8 cellular contexts compared by ENCODE assay signal in the genomic region with DNA sequence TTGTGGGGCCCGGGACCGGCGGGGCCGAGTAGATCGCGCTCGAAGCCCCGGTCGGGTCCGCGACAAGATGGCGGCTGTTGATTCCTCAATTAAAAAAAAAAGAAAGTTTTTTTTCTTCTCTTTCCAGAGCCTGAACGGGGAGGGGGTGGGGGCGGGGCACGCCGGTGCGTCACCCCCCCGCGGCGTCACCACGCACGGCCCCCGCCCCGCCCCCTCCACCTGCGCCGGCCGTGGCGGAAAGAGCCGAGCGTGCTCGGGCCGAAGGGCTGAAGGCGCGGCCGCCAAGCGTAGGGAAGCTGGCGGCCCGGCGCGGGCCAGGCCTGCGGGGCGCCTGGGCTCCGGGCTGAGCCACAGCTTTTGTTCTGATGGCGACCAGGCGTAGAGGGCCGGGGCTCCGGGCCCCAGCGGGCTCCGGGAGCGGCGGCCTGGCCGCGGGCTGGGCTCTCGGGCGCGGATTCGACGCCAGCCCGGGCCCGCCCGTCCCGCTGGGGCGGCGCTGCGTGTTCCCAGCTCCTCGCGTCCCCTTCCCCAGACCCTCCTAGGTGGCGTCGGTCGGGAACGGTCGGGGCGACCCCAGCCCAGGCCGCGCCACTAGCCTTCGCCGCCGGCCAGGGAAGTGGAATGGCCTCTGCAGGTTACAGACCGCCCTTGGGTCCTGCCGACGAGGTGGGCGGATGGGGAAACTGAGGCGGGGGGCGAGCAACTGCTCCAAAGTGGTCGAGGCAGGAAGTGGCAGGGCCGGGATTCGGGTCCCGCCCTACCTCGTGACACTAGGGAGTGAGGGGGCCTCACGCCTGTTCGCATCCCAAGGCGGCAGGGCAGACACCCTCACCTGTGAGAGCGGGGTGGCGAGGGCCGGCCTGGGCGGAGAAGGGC. TPM values are rescaled to one million over a fixed set of nuclear protein-coding genes. Genes with fewer than 3 reads are reported as not detected.
A peak's percentile ranks its signal among the peaks of the same experiment; 100 is the strongest.
DNase-seq lines count a peak whose midpoint lies in the region; ATAC-seq, FAIRE-seq and TF ChIP-seq lines count a peak whose summit lies in the region.

TSS of gene CREBBP (minus strand) at position 91 of the 876 bp plus-strand sequence. CDS start 797 bp downstream, outside the sequence.

- H4K20me1 ChIP-seq in PC-3 (ENCODE audit: low read length) = peaks cover 35% of the 10 kb centered on the region

- peak within 1 kb of the TSS; percentile 89 for H3K9ac ChIP-seq in PC-3 (ENCODE audit: low read length)
- H3K9ac ChIP-seq in mucosa of rectum (ENCODE audit: low read depth in 1 of 2, low read length in 2 of 2) = peak within 1 kb of the TSS; percentile 79 to 97

- H3K4me3 ChIP-seq in PC-3 (ENCODE audit: low read length) (peak within 1 kb of the TSS; percentile 91), mucosa of rectum (ENCODE audit: low read length in 2 of 2) (peak within 1 kb of the TSS; percentile 81 to 85)

- ATAC-seq in GM21528 (IDR thresholded peaks at IDR 0.05; ENCODE audit: low FRiP score, unreplicated experiment) (peak; percentile 73), PC-3 (peak; percentile 87)

- H3K4me2 ChIP-seq in PC-3 (ENCODE audit: low read length) = peak within 1 kb of the TSS; percentile 92

- H3K79me2 ChIP-seq in PC-3 (ENCODE audit: low read length) = peaks cover 40% of the 10 kb centered on the region

- no peak for TF ChIP-seq RAD21 in Ishikawa (IDR thresholded peaks at IDR 0.05; ENCODE audit: low read depth)

- BruUV-seq in PC-3 (replicated peaks; lab: Mats Ljungman, UMichigan) = no TSS peak

- H3K9me3 ChIP-seq in PC-3 (ENCODE audit: low read length) = no peaks in the 10 kb centered on the region
- H3K9me3 ChIP-seq in mucosa of rectum (ENCODE audit: control insufficient read depth in 2 of 2, low read length in 2 of 2) = no peaks in the 10 kb centered on the region

- TF ChIP-seq EP300 in Ishikawa (IDR thresholded peaks at IDR 0.05; ENCODE audit: borderline replicate concordance) = no peak

- peaks cover 17% of the 10 kb centered on the region for H3K4me1 ChIP-seq in PC-3 (ENCODE audit: insufficient read depth, low read length)
- H3K4me1 ChIP-seq in mucosa of rectum (ENCODE audit: control insufficient read depth in 2 of 2, insufficient read depth in 2 of 2, low read length in 2 of 2) = peaks cover 9 to 24% of the 10 kb centered on the region in 2 donors

- TF ChIP-seq CTCF in D721Med (IDR thresholded peaks at IDR 0.05; ENCODE audit: insufficient read depth, missing control alignments) (no peak), PC-3 (conservative IDR thresholded peaks at IDR 0.05; ENCODE audit: low read depth, low read length) (no peak)

- TF ChIP-seq POLR2A in erythroblast (IDR thresholded peaks at IDR 0.05; ENCODE audit: low read length) = peak; percentile 57

- no peaks in the 10 kb centered on the region for H3K36me3 ChIP-seq in PC-3 (ENCODE audit: low read depth, low read length)
- no peaks in the 10 kb centered on the region for H3K36me3 ChIP-seq in mucosa of rectum (ENCODE audit: control insufficient read depth in 2 of 2, insufficient read depth in 2 of 2, low read length in 2 of 2)

- POLR2A ChIA-PET in PC-3 (lab: Charles Lee; ENCODE audit: unreplicated experiment) = interaction anchor here (0.6 kb wide), 1 partner anchor 9 kb away, joined by 3 read pairs; no protein-coding TSS in a partner anchor

- no peak for FAIRE-seq in D721Med (lab: Jason Lieb, UNC)

- H3K27ac ChIP-seq in PC-3 (ENCODE audit: low read length) = no peak within 1 kb of the TSS
- peak within 1 kb of the TSS; percentile 71 to 76 for H3K27ac ChIP-seq in mucosa of rectum (ENCODE audit: low read depth in 2 of 2, low read length in 2 of 2)

- H3K9me2 ChIP-seq in PC-3 (replicated peaks; ENCODE audit: low read length) = no peaks in the 10 kb centered on the region

- no peaks in the 10 kb centered on the region for H3K27me3 ChIP-seq in PC-3 (ENCODE audit: low read length)
- no peaks in the 10 kb centered on the region for H3K27me3 ChIP-seq in mucosa of rectum (ENCODE audit: control insufficient read depth in 2 of 2, insufficient read depth in 2 of 2, low read length in 2 of 2)

- CTCF ChIA-PET in PC-3 (lab: Charles Lee) = no interaction called here

- H3F3A ChIP-seq in PC-3 (ENCODE audit: low read length, unreplicated experiment) = no peaks in the 10 kb centered on the region

- H2AFZ ChIP-seq in PC-3 (ENCODE audit: low read length) = peak within 1 kb of the TSS; percentile 76

- DNase-seq in D721Med (ENCODE audit: insufficient read length, low spot score) (peak; percentile 35), PC-3 (peak; percentile 83), activated T-cell treated with anti-CD3 and anti-CD28 coated beads for 48 hours (ENCODE audit: low read depth) (peak; percentile 86), erythroblast (lab: John Stamatoyannopoulos, UW) (peak; percentile 94 to 98)
- DNase-seq in stimulated activated CD8-positive, alpha-beta memory T cell treated with anti-CD3 and anti-CD28 coated beads, Interleukin-4, amount 100 ng/mL, for 4 hours (ENCODE audit: low read depth in 2 of 2, low spot score in 1 of 2) = peak; percentile 62 to 67

- intact Hi-C loops in PC-3 (cut with micrococcal nuclease) = loop anchor here (1.0 kb wide), 1 partner anchor 191 kb away; no protein-coding TSS in a partner anchor

TF ChIP-seq in Ishikawa, 13 proteins besides CTCF, POLR2A, EP300 and RAD21:
- TF ChIP-seq CEBPB (IDR thresholded peaks at IDR 0.05) (no peak), NFIC (IDR thresholded peaks at IDR 0.05) (no peak), TCF12 (IDR thresholded peaks at IDR 0.05; ENCODE audit: low read depth) (peak; percentile 18; the same call in 1 of the 2 replicates), TAF1 (IDR thresholded peaks at IDR 0.05; ENCODE audit: low read depth) (peak; percentile 63; the same call in 1 of the 2 replicates), CREB1 (IDR thresholded peaks at IDR 0.05; ENCODE audit: low read depth) (no peak), FOXM1 (IDR thresholded peaks at IDR 0.05; ENCODE audit: borderline replicate concordance, low read depth) (no peak), MAX (IDR thresholded peaks at IDR 0.05) (peak; percentile 33; the same call in 1 of the 2 replicates), ZBTB7A (IDR thresholded peaks at IDR 0.05; ENCODE audit: low read depth) (peak; percentile 84), YY1 (IDR thresholded peaks at IDR 0.05; ENCODE audit: low read depth) (0 out of 2 replicates have a peak, but pooled peaks have one; percentile 67), TEAD4 (IDR thresholded peaks at IDR 0.05) (no peak), REST (IDR thresholded peaks at IDR 0.05; ENCODE audit: low read depth) (no peak), EGR1 (IDR thresholded peaks at IDR 0.05) (0 out of 2 replicates have a peak, but pooled peaks have one; percentile 14)
TF ChIP-seq in Ishikawa: peak in this region for 6.

RNA-seq across cellular contexts. Expression of gene CREBBP, which starts in this region (rescaled TPM):
- 21.9 and 23.6 TPM in 2 replicates for total RNA-seq in PC-3 (2014; rRNA removed)

Comparison
In these comparisons a context has a peak if more than half of its experiments do, and no peak if none do; other contexts are left out.
1. DNase-seq: peak in every context shown above with its lines; median percentile 96 in erythroblast; 86 in activated T-cell treated with anti-CD3 and anti-CD28 coated beads for 48 hours; 83 in PC-3; 64 in stimulated activated CD8-positive, alpha-beta memory T cell treated with anti-CD3 and anti-CD28 coated beads, Interleukin-4, amount 100 ng/mL, for 4 hours; 35 in D721Med.